In genomic region chr7:50205011-50205410, GRCh38 we compare ENCODE assay signal across 11 cellular contexts.
DNase-seq lines count a peak whose midpoint lies in the region; ATAC-seq and TF ChIP-seq lines count a peak whose summit lies in the region.
"Had no signal": no experiment of that assay in that cellular context is flagged by ENCODE, and none has a peak within 500 bp of the region (broad histone marks: within the 10 kb centered on the region; RNA-seq: fewer than 3 reads in every experiment).

No MANE protein-coding gene starts in this region.

- H3K9me3 Mint-ChIP-seq in activated naive CD8-positive, alpha-beta T cell (ENCODE audit: low read depth), result no peaks in the 10 kb centered on the region
- no peaks in the 10 kb centered on the region for H3K9me3 Mint-ChIP-seq in activated naive CD8-positive, alpha-beta T cell treated with anti-CD3 and anti-CD28 coated beads, Interleukin-2, amount 50 U/mL, for 24 hours

- intact Hi-C loops in colonic mucosa (cut with DNase I), result loop anchor here (5.0 to 10.0 kb wide), 3 partner anchors 210 to 957 kb away; no protein-coding TSS in a partner anchor

- peaks cover 41% of the 10 kb centered on the region for H3K4me1 ChIP-seq in effector memory CD4-positive, alpha-beta T cell (ENCODE audit: control insufficient read depth, insufficient read depth, low read length, poor library complexity, severe bottlenecking)
- H3K4me1 ChIP-seq in thymus (ENCODE audit: control insufficient read depth, insufficient read depth, low read length) (peaks cover 49% of the 10 kb centered on the region), colonic mucosa (no peaks in the 10 kb centered on the region)

- H3K27me3 Mint-ChIP-seq in activated naive CD8-positive, alpha-beta T cell, result no peaks in the 10 kb centered on the region
- H3K27me3 Mint-ChIP-seq in activated naive CD8-positive, alpha-beta T cell treated with anti-CD3 and anti-CD28 coated beads, Interleukin-2, amount 50 U/mL, for 24 hours, result no peaks in the 10 kb centered on the region

- DNase-seq in activated naive CD8-positive, alpha-beta T cell treated with anti-CD3 and anti-CD28 coated beads, Interleukin-2, amount 50 U/mL, for 24 hours, result no peak
- no peak for DNase-seq in effector memory CD4-positive, alpha-beta T cell
- DNase-seq in colonic mucosa, result no peak
- DNase-seq: cerebellar nuclear complex, NCI-H526 treated with DMSO at 0.1 percent for 48 hours had no signal

- H3K27ac Mint-ChIP-seq in activated naive CD8-positive, alpha-beta T cell, result peak overlapping the region; percentile 95
- no peak overlapping the region for H3K27ac Mint-ChIP-seq in activated naive CD8-positive, alpha-beta T cell treated with anti-CD3 and anti-CD28 coated beads, Interleukin-2, amount 50 U/mL, for 24 hours

- H3K36me3 Mint-ChIP-seq in activated naive CD8-positive, alpha-beta T cell, result no peaks in the 10 kb centered on the region
- peaks cover 3% of the 10 kb centered on the region for H3K36me3 Mint-ChIP-seq in activated naive CD8-positive, alpha-beta T cell treated with anti-CD3 and anti-CD28 coated beads, Interleukin-2, amount 50 U/mL, for 24 hours (ENCODE audit: low read depth)

- WGBS in thymus, result 85% methylated on average over 7 of the region's 7 CpGs

- H3K27me3 ChIP-seq in effector memory CD4-positive, alpha-beta T cell (replicated peaks; ENCODE audit: control insufficient read depth, insufficient read depth, low read length, poor library complexity, severe bottlenecking), result no peaks in the 10 kb centered on the region
- no peaks in the 10 kb centered on the region for H3K27me3 ChIP-seq in thymus (ENCODE audit: control insufficient read depth, insufficient read depth)
- no peaks in the 10 kb centered on the region for H3K27me3 ChIP-seq in colonic mucosa

- no peaks in the 10 kb centered on the region for H3K36me3 ChIP-seq in effector memory CD4-positive, alpha-beta T cell (ENCODE audit: control insufficient read depth, insufficient read depth, low read length)
- no peaks in the 10 kb centered on the region for H3K36me3 ChIP-seq in thymus (ENCODE audit: control insufficient read depth, insufficient read depth)
- H3K36me3 ChIP-seq in colonic mucosa, result no peaks in the 10 kb centered on the region

- H3K9ac ChIP-seq in colonic mucosa (ENCODE audit: low read depth in 2 of 2, low read length in 2 of 2), result no peak overlapping the region

- no peaks in the 10 kb centered on the region for H3K9me3 ChIP-seq in effector memory CD4-positive, alpha-beta T cell (ENCODE audit: control insufficient read depth, low read length)
- H3K9me3 ChIP-seq in thymus (ENCODE audit: control insufficient read depth) (no peaks in the 10 kb centered on the region), colonic mucosa (no peaks in the 10 kb centered on the region)

- peaks cover 78% of the 10 kb centered on the region for H3K4me1 Mint-ChIP-seq in activated naive CD8-positive, alpha-beta T cell (ENCODE audit: low read depth)
- H3K4me1 Mint-ChIP-seq in activated naive CD8-positive, alpha-beta T cell treated with anti-CD3 and anti-CD28 coated beads, Interleukin-2, amount 50 U/mL, for 24 hours, result peaks cover 92% of the 10 kb centered on the region

- no peak for TF ChIP-seq CTCF in colonic mucosa (IDR thresholded peaks at IDR 0.05)

- peak overlapping the region; percentile 69 for H3K4me3 Mint-ChIP-seq in activated naive CD8-positive, alpha-beta T cell
- H3K4me3 Mint-ChIP-seq in activated naive CD8-positive, alpha-beta T cell treated with anti-CD3 and anti-CD28 coated beads, Interleukin-2, amount 50 U/mL, for 24 hours, result no peak overlapping the region

- ATAC-seq in activated naive CD8-positive, alpha-beta T cell treated with anti-CD3 and anti-CD28 coated beads, Interleukin-2, amount 50 U/mL, for 24 hours, result no peak
- ATAC-seq in HG02885 (IDR thresholded peaks at IDR 0.05; ENCODE audit: poor library complexity, unreplicated experiment) (peak; percentile 3), HG03460 (IDR thresholded peaks at IDR 0.05; ENCODE audit: unreplicated experiment) (no peak), HG02884 (IDR thresholded peaks at IDR 0.05; ENCODE audit: unreplicated experiment) (no peak)

- H3K4me3 ChIP-seq in effector memory CD4-positive, alpha-beta T cell (ENCODE audit: insufficient read depth, low read depth, low read length, poor library complexity, severe bottlenecking), result no peak overlapping the region
- no peak overlapping the region for H3K4me3 ChIP-seq in thymus (ENCODE audit: low read length)
- H3K4me3 ChIP-seq in colonic mucosa, result no peak overlapping the region

- H3K27ac ChIP-seq in effector memory CD4-positive, alpha-beta T cell (ENCODE audit: insufficient read depth, low read length, poor library complexity, severe bottlenecking), result peak overlapping the region; percentile 17
- peak overlapping the region; percentile 73 for H3K27ac ChIP-seq in thymus (ENCODE audit: low read depth)
- H3K27ac ChIP-seq in colonic mucosa, result no peak overlapping the region
- H3K27ac ChIP-seq: VCaP had no signal
